32 cellular contexts compared by ENCODE assay signal in the genomic region with DNA sequence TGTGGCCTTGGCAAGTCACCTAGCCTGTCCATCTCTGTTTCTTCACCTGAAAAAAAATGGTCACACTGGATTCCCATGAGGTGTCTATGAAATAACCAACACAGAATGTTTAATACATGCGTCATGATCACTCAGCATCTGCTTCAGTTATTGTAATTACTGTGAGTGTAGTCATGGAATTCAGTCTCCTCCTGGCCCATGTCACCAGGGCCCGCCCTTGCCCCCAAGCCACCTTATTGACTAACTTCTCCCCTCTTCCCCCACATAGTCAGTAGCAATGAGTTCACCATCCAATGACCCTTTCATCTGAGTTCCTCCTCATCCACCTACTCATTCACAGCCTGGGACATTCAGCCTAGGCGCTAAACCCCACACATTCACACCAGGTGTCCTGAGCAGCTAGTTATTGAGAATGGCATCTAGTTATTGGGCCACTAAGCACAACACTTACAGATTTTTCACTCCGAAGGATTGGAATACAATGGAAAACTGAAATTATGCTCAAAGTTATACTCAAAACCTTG. TPM values are rescaled to one million over a fixed set of nuclear protein-coding genes. Genes with fewer than 3 reads are reported as not detected.
"Had no signal": no experiment of that assay in that cellular context is flagged by ENCODE, and none has a peak within 500 bp of the region (broad histone marks: within the 10 kb centered on the region; RNA-seq: fewer than 3 reads in every experiment).

No MANE protein-coding gene starts in this region.

- H3K4me3 Mint-ChIP-seq: activated B cell treated with CpG ODN at 0.5 μM for 24 hours; activated naive CD8-positive, alpha-beta T cell; nephron; stimulated activated effector memory CD8-positive, alpha-beta T cell treated with anti-CD3 and anti-CD28 coated beads, Interleukin-12 subunit alpha, Interleukin-12 subunit beta, amount 100 ng/mL, for 72 hours; T-cell; T-helper 2 cell treated with Interferon-gamma antibody and Interleukin-4, amounts not matched to agents 5 μg/mL and 100 μg/mL, for 36 hours had no signal

- H3K4me1 ChIP-seq: ascending aorta, foreskin keratinocyte, heart right ventricle, lower lobe of right lung, suprapubic skin, tibial nerve had no signal

- H3K27ac ChIP-seq: ascending aorta, brain microvascular endothelial cell, foreskin keratinocyte, heart right ventricle, lower lobe of right lung, ovary, skin epidermis, suprapubic skin, tibial nerve had no signal

- H3K4me3 ChIP-seq: ascending aorta, heart right ventricle, lower lobe of right lung, ovary, skin epidermis, suprapubic skin, tibial nerve had no signal

- H3K4me1 Mint-ChIP-seq: activated B cell treated with CpG ODN at 0.5 μM for 24 hours, nephron had no signal

- H3K27ac Mint-ChIP-seq: activated B cell treated with CpG ODN at 0.5 μM for 24 hours; activated naive CD8-positive, alpha-beta T cell; nephron; progenitor cell of endocrine pancreas; stimulated activated effector memory CD8-positive, alpha-beta T cell treated with anti-CD3 and anti-CD28 coated beads, Interleukin-12 subunit alpha, Interleukin-12 subunit beta, amount 100 ng/mL, for 72 hours; T-cell; T-helper 2 cell treated with Interferon-gamma antibody and Interleukin-4, amounts not matched to agents 5 μg/mL and 100 μg/mL, for 36 hours had no signal

- ATAC-seq: esophagus mucosa; foreskin keratinocyte; heart right ventricle; left lobe of liver; lower lobe of right lung; sciatic nerve; stimulated activated effector memory CD8-positive, alpha-beta T cell treated with anti-CD3 and anti-CD28 coated beads, Interleukin-12 subunit alpha, Interleukin-12 subunit beta, amount 100 ng/mL, for 72 hours; T-cell had no signal

- DNase-seq: activated B cell treated with CpG ODN at 0.5 μM for 24 hours; activated CD4-positive, alpha-beta T cell treated with anti-CD3 and anti-CD28 coated beads for 4 hours; activated CD4-positive, alpha-beta T cell treated with anti-CD3 and anti-CD28 coated beads, Interleukin-2, amount 50 U/mL, for 48 hours; activated CD8-positive, alpha-beta memory T cell treated with anti-CD3 and anti-CD28 coated beads for 24 hours; activated effector memory CD4-positive, alpha-beta T cell treated with Interleukin-2 at 50 U/mL for 16 hours; activated naive CD4-positive, alpha-beta T cell treated with Interleukin-2 at 50 U/mL for 16 hours; brain microvascular endothelial cell; foreskin keratinocyte; heart right ventricle; lower lobe of right lung; mesenchymal stem cell; ovary; stimulated activated CD4-positive, alpha-beta T cell treated with anti-CD3 and anti-CD28 coated beads, Interleukin-12 subunit alpha, Interleukin-12 subunit beta, amount 100 ng/mL, for 4 hours; stimulated activated CD4-positive, alpha-beta T cell treated with anti-CD3 and anti-CD28 coated beads, Interleukin-4, amount 100 ng/mL, for 1 hour; T-cell had no signal

- H3K9me3 ChIP-seq: ascending aorta, heart right ventricle, lower lobe of right lung, ovary, suprapubic skin, tibial nerve had no signal

- H3K36me3 ChIP-seq: ascending aorta, brain microvascular endothelial cell, heart right ventricle, lower lobe of right lung, ovary, suprapubic skin, tibial nerve had no signal

- H3K36me3 Mint-ChIP-seq: activated naive CD8-positive, alpha-beta T cell; stimulated activated effector memory CD8-positive, alpha-beta T cell treated with anti-CD3 and anti-CD28 coated beads, Interleukin-12 subunit alpha, Interleukin-12 subunit beta, amount 100 ng/mL, for 72 hours; T-cell had no signal

- H3K27me3 ChIP-seq: ascending aorta, brain microvascular endothelial cell, foreskin keratinocyte, ovary, suprapubic skin, tibial nerve had no signal

- H3K9me3 Mint-ChIP-seq: activated B cell treated with CpG ODN at 0.5 μM for 24 hours; stimulated activated effector memory CD8-positive, alpha-beta T cell treated with anti-CD3 and anti-CD28 coated beads, Interleukin-12 subunit alpha, Interleukin-12 subunit beta, amount 100 ng/mL, for 72 hours; T-cell; T-helper 2 cell treated with Interferon-gamma antibody and Interleukin-4, amounts not matched to agents 5 μg/mL and 100 μg/mL, for 36 hours had no signal

RNA-seq across cellular contexts. Expression of a gene that starts 15.6 kb away (rescaled TPM):
- total RNA-seq: activated B cell treated with CpG ODN at 0.5 μM for 24 hours, ascending aorta, cardiac septum, esophagus mucosa, foreskin keratinocyte, heart right ventricle, kidney epithelial cell, left lobe of liver, lower lobe of right lung, mononuclear cell, ovary, progenitor cell of endocrine pancreas, renal cortical epithelial cell, sciatic nerve, suprapubic skin, T-cell, ureter had no signal
- polyA plus RNA-seq: foreskin keratinocyte, heart right ventricle had no signal
